Comparison of ENCODE assay signal across 8 cellular contexts in the genomic region with DNA sequence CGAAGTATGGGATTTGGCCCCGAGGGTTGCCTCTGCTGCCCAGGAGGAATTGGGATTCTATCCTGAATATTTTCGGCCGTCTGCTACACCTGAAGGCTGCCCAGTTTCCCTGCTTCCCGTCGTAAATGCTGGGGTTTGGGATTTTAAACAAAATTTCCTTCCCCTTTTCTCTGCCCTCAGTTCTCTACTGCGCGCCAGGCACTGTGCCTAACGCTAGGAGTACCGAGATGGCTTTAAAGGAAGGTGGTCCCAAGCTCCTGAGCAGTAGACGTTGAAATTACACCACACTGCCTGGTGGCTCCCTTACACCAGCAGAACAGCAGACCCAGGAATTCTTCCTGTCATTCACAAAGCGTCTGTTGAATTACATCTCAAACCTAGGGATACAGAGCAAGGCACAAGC. TPM values are rescaled to one million over a fixed set of nuclear protein-coding genes. Genes with fewer than 3 reads are reported as not detected.
DNase-seq lines count a peak whose midpoint lies in the region; ATAC-seq and TF ChIP-seq lines count a peak whose summit lies in the region.

No MANE protein-coding gene starts in this region.

- WGBS in psoas muscle, 3 donors, result 1% methylated on average over 12 of the region's 12 CpGs

- H3K27ac Mint-ChIP-seq in activated CD4-positive, alpha-beta memory T cell treated with anti-CD3 and anti-CD28 coated beads for 36 hours, result peak overlapping the region; percentile 46

- ATAC-seq in Right ventricle myocardium superior (ENCODE audit: poor library complexity), result peak; percentile 23
- ATAC-seq in psoas muscle, result peak in 2 of 4 donors; percentile 4 to 26
- no peak for ATAC-seq in GM21528 (IDR thresholded peaks at IDR 0.05; ENCODE audit: low FRiP score, unreplicated experiment)

- H3K4me1 Mint-ChIP-seq in activated CD4-positive, alpha-beta memory T cell treated with anti-CD3 and anti-CD28 coated beads for 36 hours (ENCODE audit: low read depth), result peaks cover 27% of the 10 kb centered on the region

- H3K9me3 Mint-ChIP-seq in activated CD4-positive, alpha-beta memory T cell treated with anti-CD3 and anti-CD28 coated beads for 36 hours, result no peaks in the 10 kb centered on the region

- H3K4me3 Mint-ChIP-seq in activated CD4-positive, alpha-beta memory T cell treated with anti-CD3 and anti-CD28 coated beads for 36 hours, result peak overlapping the region; percentile 76

- H3K36me3 ChIP-seq in BJ (ENCODE audit: control insufficient read depth, insufficient read depth, low read length) (peaks cover 5% of the 10 kb centered on the region), psoas muscle (ENCODE audit: insufficient read depth in 1 of 2, low read depth in 1 of 2) (peaks cover 0 to 30% of the 10 kb centered on the region in 2 donors)

- no peaks in the 10 kb centered on the region for H3K27me3 Mint-ChIP-seq in activated CD4-positive, alpha-beta memory T cell treated with anti-CD3 and anti-CD28 coated beads for 36 hours

- DNase-seq in BJ (ENCODE audit: low read depth) (no peak), HEK293T (ENCODE audit: extremely low spot score) (peak; percentile 13), Right ventricle myocardium superior (no peak), psoas muscle (no peak), glomerular visceral epithelial cell (ENCODE audit: extremely low spot score) (no peak), foreskin melanocyte (no peak)
- peak; percentile 20 for DNase-seq in activated CD4-positive, alpha-beta memory T cell treated with anti-CD3 and anti-CD28 coated beads for 36 hours

- CTCF ChIA-PET in BJ (lab: Yijun Ruan, JAX), result no interaction called here
- CTCF ChIA-PET in HEK293T (lab: Yijun Ruan, JAX), result no interaction called here
- CTCF ChIA-PET in activated CD4-positive, alpha-beta memory T cell treated with anti-CD3 and anti-CD28 coated beads for 36 hours (lab: Charles Lee), result interaction anchor here (1.0 to 2.6 kb wide), 2 partner anchors 85 to 151 kb away, joined by 4 to 7 read pairs; no protein-coding TSS in a partner anchor

- peaks cover 8% of the 10 kb centered on the region for H3K9me3 ChIP-seq in psoas muscle

- POLR2A ChIA-PET in BJ (lab: Charles Lee) (no interaction called here), HEK293T (lab: Yijun Ruan, JAX) (interaction anchor here (1.6 kb wide), 1 partner anchor 142 kb away, joined by 5 read pairs; no protein-coding TSS in a partner anchor)
- POLR2A ChIA-PET in activated CD4-positive, alpha-beta memory T cell treated with anti-CD3 and anti-CD28 coated beads for 36 hours (lab: Charles Lee), result no interaction called here

- TF ChIP-seq CTCF in BJ (IDR thresholded peaks at IDR 0.05; ENCODE audit: insufficient read depth, low read depth, low read length) (no peak), psoas muscle (IDR thresholded peaks at IDR 0.05) (no peak)

- intact Hi-C loops in activated CD4-positive, alpha-beta memory T cell treated with anti-CD3 and anti-CD28 coated beads for 36 hours (cut with micrococcal nuclease), result loop anchor here (1.0 to 5.0 kb wide), 4 partner anchors 76 to 871 kb away; a partner anchor contains a TSS
- intact Hi-C loops in Right ventricle myocardium superior (cut with DNase I), result loop anchor here (5.0 kb wide), 1 partner anchor 121 kb away; no protein-coding TSS in a partner anchor
- intact Hi-C loops in psoas muscle (cut with DNase I), result loop anchor here (5.0 to 10.0 kb wide), 3 partner anchors 79 to 751 kb away; no protein-coding TSS in a partner anchor

- peaks cover 22% of the 10 kb centered on the region for H3K36me3 Mint-ChIP-seq in activated CD4-positive, alpha-beta memory T cell treated with anti-CD3 and anti-CD28 coated beads for 36 hours

- peaks cover 22% of the 10 kb centered on the region for H3K4me1 ChIP-seq in psoas muscle

- peak overlapping the region; percentile 77 for H3K27ac ChIP-seq in psoas muscle

- peaks cover 1% of the 10 kb centered on the region for H3K27me3 ChIP-seq in BJ (ENCODE audit: control insufficient read depth, insufficient read depth, low read length)
- H3K27me3 ChIP-seq in psoas muscle (ENCODE audit: insufficient read depth in 3 of 3, low read length in 2 of 3), result no peaks in the 10 kb centered on the region

- H3K4me3 ChIP-seq in BJ (ENCODE audit: low read depth, low read length) (peak overlapping the region; percentile 62), psoas muscle (peak overlapping the region; percentile 81)

TF ChIP-seq in HEK293T, 16 proteins besides CTCF, POLR2A, EP300 and RAD21:
- no peak for TF ChIP-seq ZNF384 (IDR thresholded peaks at IDR 0.05)

RNA-seq across cellular contexts. Expression of a gene that starts 0.6 kb away (rescaled TPM):
- polyA plus RNA-seq in BJ (2011; rRNA removed) (21.6 and 22.7 TPM in 2 replicates), psoas muscle (10 to 100 TPM in 2 of 3 donors, 1 to 10 TPM in 1; 9.3 to 40.0 (median 13.7) TPM)
- polyA minus RNA-seq in BJ (2011; rRNA and poly(A)+ RNA removed), result 28.3 and 33.2 TPM in 2 replicates
- total RNA-seq in activated CD4-positive, alpha-beta memory T cell treated with anti-CD3 and anti-CD28 coated beads for 36 hours, result 10 to 100 TPM; 33.4 to 39.0 TPM
- total RNA-seq in Right ventricle myocardium superior (13.3 TPM), psoas muscle (10 to 100 TPM; 11.3 to 15.7 (median 13.2) TPM)

RNA-seq across cellular contexts. Expression of a gene that starts 13.0 kb away (rescaled TPM):
- polyA plus RNA-seq in BJ (2011; rRNA removed) (not detected in 2 replicates), psoas muscle (not detected)
- polyA minus RNA-seq in BJ (2011; rRNA and poly(A)+ RNA removed), result not detected in 2 replicates
- not detected for total RNA-seq in activated CD4-positive, alpha-beta memory T cell treated with anti-CD3 and anti-CD28 coated beads for 36 hours
- total RNA-seq in Right ventricle myocardium superior (not detected), psoas muscle (not detected)

Comparison
In these comparisons a context has a peak if more than half of its experiments do, and no peak if none do; other contexts are left out.
1. DNase-seq: peak in HEK293T (single experiment) and activated CD4-positive, alpha-beta memory T cell treated with anti-CD3 and anti-CD28 coated beads for 36 hours (single experiment); none in BJ (single experiment), Right ventricle myocardium superior (single experiment), psoas muscle (0 of 2), glomerular visceral epithelial cell (single experiment) and foreskin melanocyte (single experiment).